Comparison of ENCODE assay signal across 23 cellular contexts in the genomic region with DNA sequence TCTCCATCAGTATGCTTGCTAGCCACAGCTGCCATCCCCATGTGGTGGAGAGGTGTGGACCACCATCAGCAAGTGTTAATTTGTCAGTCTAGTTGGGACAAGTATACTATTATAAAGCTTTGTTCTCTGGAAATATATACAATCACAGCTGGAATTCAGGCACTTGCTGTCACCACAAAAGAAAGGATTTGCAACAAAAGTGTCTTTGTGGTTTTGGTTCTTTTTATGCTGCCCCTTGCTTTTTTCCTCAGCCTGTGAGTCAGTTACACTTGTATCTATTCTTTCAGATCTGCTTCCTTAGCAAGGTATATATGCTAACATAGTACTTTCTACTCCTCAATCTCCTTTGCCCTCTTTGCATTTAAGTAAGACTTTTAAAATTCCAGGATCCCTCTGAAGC.
"Had no signal": no experiment of that assay in that cellular context is flagged by ENCODE, and none has a peak within 500 bp of the region (broad histone marks: within the 10 kb centered on the region; RNA-seq: fewer than 3 reads in every experiment).

No MANE protein-coding gene starts in this region.

- H3K27me3 ChIP-seq: MG63 had no signal

- FAIRE-seq: HepG2, RCC 7860 had no signal

- H3K36me3 ChIP-seq: MG63 had no signal

- H3K27ac ChIP-seq: RWPE1 had no signal

- DNase-seq: IMR-90, Karpas-422, KG1, MG63, NCI-H1092, NCI-H1105 treated with DMSO at 0.1 percent for 48 hours, NCI-H1417 treated with DMSO at 0.1 percent for 48 hours, NCI-H187, NCI-H2029, NCI-H2081 treated with DMSO at 0.1 percent for 48 hours, NCI-H2171, NCI-H226, NCI-H446, NCI-H510A, NCI-H524 treated with DMSO at 0.1 percent for 48 hours, NCI-H69, NCI-H774, SHP77, SK-N-SH, SW 1271 had no signal

- H3K9me3 ChIP-seq: MG63, SK-N-SH had no signal

- H3K9ac ChIP-seq: SK-N-SH had no signal

- ATAC-seq: HepG2 had no signal

- H3K4me3 ChIP-seq: MG63 had no signal

- H3K4me2 ChIP-seq: SK-N-SH had no signal
